8 cellular contexts compared by ENCODE assay signal in the genomic region with DNA sequence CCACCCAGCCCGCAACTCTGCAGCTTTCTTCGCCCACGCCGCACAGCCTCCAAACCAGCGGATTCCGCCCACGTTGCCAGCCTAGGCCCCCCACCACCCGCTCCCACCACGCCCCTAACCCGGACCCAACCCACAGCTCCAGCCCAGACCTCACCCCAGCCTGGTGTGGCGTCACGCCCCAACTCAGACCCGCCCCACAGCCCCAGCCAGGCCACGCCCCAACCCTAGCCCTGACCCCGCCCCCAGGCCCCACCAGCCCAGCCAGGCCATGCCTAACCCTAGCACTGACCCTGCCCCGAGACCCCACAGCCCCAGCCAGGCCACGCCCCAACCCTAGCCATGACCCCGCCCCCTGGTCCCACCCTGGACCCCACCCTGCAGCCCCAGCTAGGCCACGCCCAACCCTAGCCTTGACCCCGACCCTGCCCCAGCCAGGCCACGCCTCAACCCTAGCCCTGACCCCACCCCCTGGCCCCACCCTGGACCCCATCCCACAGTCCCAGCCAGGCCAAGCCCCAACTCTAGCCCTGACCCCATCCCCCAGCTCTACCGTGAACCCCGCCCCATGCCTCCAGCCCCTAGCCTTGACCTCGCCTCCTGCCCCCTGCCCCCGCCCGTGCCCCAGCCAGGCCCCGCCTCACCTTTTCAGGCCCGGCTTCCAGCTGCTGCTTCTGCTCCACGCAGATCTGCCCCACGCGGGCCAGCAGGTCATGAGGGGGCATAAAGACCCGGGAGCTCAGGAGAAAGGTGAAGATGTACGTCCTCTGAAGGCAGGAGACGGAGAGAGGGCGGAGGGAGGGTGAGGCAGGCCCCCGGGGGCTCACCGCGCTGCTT.
DNase-seq lines count a peak whose midpoint lies in the region; ATAC-seq and TF ChIP-seq lines count a peak whose summit lies in the region.

No MANE protein-coding gene starts in this region.

- WGBS in esophagus muscularis mucosa: 28% methylated on average over 34 of the region's 38 CpGs

- H3K36me3 ChIP-seq in HEK293 (ENCODE audit: control insufficient read depth in 2 of 2, insufficient read depth in 1 of 2, low read length in 2 of 2) (no peaks in the 10 kb centered on the region), esophagus muscularis mucosa (peaks cover 0 to 4% (median 0%) of the 10 kb centered on the region in 4 donors)

- H3K36me3 Mint-ChIP-seq in osteocyte (ENCODE audit: unreplicated experiment): no peaks in the 10 kb centered on the region

- no peaks in the 10 kb centered on the region for H3K27me3 Mint-ChIP-seq in osteocyte (ENCODE audit: unreplicated experiment)

- no peak overlapping the region for H3K4me3 ChIP-seq in HEK293 (ENCODE audit: low read depth, low read length)
- peak overlapping the region; percentile 46 to 62 (median 50) for H3K4me3 ChIP-seq in esophagus muscularis mucosa

- H3K4me1 Mint-ChIP-seq in osteocyte (ENCODE audit: unreplicated experiment): peaks cover 3% of the 10 kb centered on the region

- H3K27ac ChIP-seq in HEK293 (ENCODE audit: extremely low read depth, low read depth, low read length) (no peak overlapping the region), esophagus muscularis mucosa (replicated peaks in 1 of 4) (no peak overlapping the region)

- peak; percentile 11 for DNase-seq in CD1c-positive myeloid dendritic cell (ENCODE audit: extremely low spot score)
- peak; percentile 36 for DNase-seq in activated CD4-positive, alpha-beta T cell treated with anti-CD3 and anti-CD28 coated beads, Interleukin-2, amount 50 U/mL, for 1 hour
- DNase-seq in esophagus muscularis mucosa (ENCODE audit: extremely low spot score): no peak
- no peak for DNase-seq in osteocyte (ENCODE audit: extremely low spot score, unreplicated experiment)
- no peak for DNase-seq in NCI-H510A treated with DMSO at 0.1 percent for 48 hours (lab: John Stamatoyannopoulos, UW)
- DNase-seq in C1 segment of cervical spinal cord (lab: John Stamatoyannopoulos, UW): no peak

- H3K27ac Mint-ChIP-seq in osteocyte (ENCODE audit: unreplicated experiment): no peak overlapping the region

- TF ChIP-seq CTCF in HEK293 (tag by site-specific recombination; IDR thresholded peaks at IDR 0.05): no peak
- no peak for TF ChIP-seq CTCF in esophagus muscularis mucosa (IDR thresholded peaks at IDR 0.05)
- no peak for TF ChIP-seq CTCF in osteocyte (IDR thresholded peaks at IDR 0.05)

- POLR2A ChIA-PET in HEK293 (lab: Yijun Ruan, JAX): no interaction called here

- no peaks in the 10 kb centered on the region for H3K9me3 ChIP-seq in HEK293 (ENCODE audit: control insufficient read depth, insufficient read depth, low read depth, low read length)
- H3K9me3 ChIP-seq in esophagus muscularis mucosa: no peaks in the 10 kb centered on the region

- no peaks in the 10 kb centered on the region for H3K9me3 Mint-ChIP-seq in osteocyte (ENCODE audit: unreplicated experiment)

- no peaks in the 10 kb centered on the region for H3K4me1 ChIP-seq in HEK293 (ENCODE audit: control insufficient read depth, insufficient read depth, low read length)
- peaks cover 10 to 23% (median 17%) of the 10 kb centered on the region in 4 donors for H3K4me1 ChIP-seq in esophagus muscularis mucosa

- peaks cover 0 to 26% (median 4%) of the 10 kb centered on the region in 4 donors for H3K27me3 ChIP-seq in esophagus muscularis mucosa

- TF ChIP-seq POLR2A in esophagus muscularis mucosa (IDR thresholded peaks at IDR 0.05; ENCODE audit: low read depth): no peak

- ATAC-seq in HG03139 (IDR thresholded peaks at IDR 0.05; ENCODE audit: unreplicated experiment): no peak

- peak overlapping the region; percentile 45 for H3K4me3 Mint-ChIP-seq in osteocyte (ENCODE audit: unreplicated experiment)

- CTCF ChIA-PET in HEK293 (lab: Yijun Ruan, JAX): interaction anchor here (2.3 kb wide), 1 partner anchor 11 kb away, joined by 18 read pairs; no protein-coding TSS in a partner anchor

- intact Hi-C loops in esophagus muscularis mucosa (cut with DNase I): no loop called here

- TF ChIP-seq EP300 in esophagus muscularis mucosa (IDR thresholded peaks at IDR 0.05): no peak

TF ChIP-seq in HEK293, 187 proteins besides CTCF, POLR2A, EP300 and RAD21:
- peak; percentile 92 for TF ChIP-seq KLF8 (tag by site-specific recombination; IDR thresholded peaks at IDR 0.05)
- TF ChIP-seq KLF9 (tag by site-specific recombination; IDR thresholded peaks at IDR 0.05; ENCODE audit: low read depth): 0 out of 2 replicates have a peak, but pooled peaks have one; percentile 18
- TF ChIP-seq ZFHX2 (tag by site-specific recombination; conservative IDR thresholded peaks at IDR 0.05): peak; percentile 28
- no peak for TF ChIP-seq ZNF433 (tag by site-specific recombination; IDR thresholded peaks at IDR 0.05; ENCODE audit: low read depth)
- TF ChIP-seq KLF1 (tag by site-specific recombination; IDR thresholded peaks at IDR 0.05): peak; percentile 93

Comparison
In these comparisons a context has a peak if more than half of its experiments do, and no peak if none do; other contexts are left out.
1. DNase-seq: peak in CD1c-positive myeloid dendritic cell (single experiment) and activated CD4-positive, alpha-beta T cell treated with anti-CD3 and anti-CD28 coated beads, Interleukin-2, amount 50 U/mL, for 1 hour (single experiment); none in esophagus muscularis mucosa (single experiment), osteocyte (single experiment), NCI-H510A treated with DMSO at 0.1 percent for 48 hours (single experiment) and C1 segment of cervical spinal cord (0 of 14).